ENCODE assay signal across 1 cellular context in genomic region chr22:39556970-39557811, GRCh38.
TF ChIP-seq lines count a peak whose summit lies in the region.

No MANE protein-coding gene starts in this region.

TF ChIP-seq in K562, 482 proteins besides CTCF, POLR2A, EP300 and RAD21 (continued from another document):
- no peak for TF ChIP-seq ZNF449 (CRISPR knock-in tag; IDR thresholded peaks at IDR 0.05)
TF ChIP-seq in K562: peak in this region for 20.
